ENCODE assay signal across 8 cellular contexts in the genomic region with DNA sequence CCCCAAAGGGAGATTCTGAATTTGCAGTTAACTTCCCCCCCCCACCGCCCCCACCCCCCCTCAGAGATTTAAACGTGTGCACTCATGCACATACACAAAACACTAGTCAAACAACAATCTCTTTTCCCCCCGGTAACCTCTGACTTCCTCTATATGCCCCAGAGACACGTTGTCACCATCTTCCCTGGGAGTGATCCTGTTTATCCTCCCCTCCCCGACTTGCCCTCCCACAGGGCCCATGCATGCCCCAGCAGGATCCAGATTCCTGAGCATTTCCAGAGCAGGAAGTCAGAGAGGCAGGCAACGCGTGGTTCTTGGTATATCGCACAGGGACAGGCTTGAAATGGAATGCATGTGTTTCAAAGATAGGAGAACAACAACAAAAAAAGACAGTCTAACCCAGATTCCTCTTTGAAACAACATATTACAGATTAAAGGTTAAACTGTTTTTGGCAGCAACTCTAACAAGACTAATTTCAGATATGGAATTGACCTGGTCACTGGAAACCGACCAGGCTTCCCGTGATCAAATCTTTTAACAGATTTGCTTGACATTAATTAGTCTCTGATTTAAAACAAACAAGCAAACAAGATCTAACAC. TPM values are rescaled to one million over a fixed set of nuclear protein-coding genes. Genes with fewer than 3 reads are reported as not detected.
DNase-seq lines count a peak whose midpoint lies in the region; ATAC-seq, FAIRE-seq and TF ChIP-seq lines count a peak whose summit lies in the region.

No MANE protein-coding gene starts in this region.

- H3K4me3 ChIP-seq in gastroesophageal sphincter: peak overlapping the region; percentile 83 to 100
- peak overlapping the region in 2 of 4 donors; percentile 91 to 99 for H3K4me3 ChIP-seq in pancreas

- POLR2A ChIA-PET in activated CD8-positive, alpha-beta T cell treated with anti-CD3 and anti-CD28 coated beads for 36 hours (lab: Charles Lee): no interaction called here

- WGBS in gastroesophageal sphincter (ENCODE audit: low coverage in 1 of 2), 2 donors: 0% methylated on average over 5 to 9 of the region's 10 CpGs
- 5 to 9% methylated on average over 10 of the region's 10 CpGs for WGBS in pancreas, 2 donors

- no peaks in the 10 kb centered on the region for H3K36me3 Mint-ChIP-seq in activated CD8-positive, alpha-beta T cell treated with anti-CD3 and anti-CD28 coated beads for 36 hours (ENCODE audit: low read depth)

- no peak for TF ChIP-seq EP300 in gastroesophageal sphincter (IDR thresholded peaks at IDR 0.05)

- H3K36me3 ChIP-seq in gastroesophageal sphincter (no peaks in the 10 kb centered on the region), pancreas (no peaks in the 10 kb centered on the region)

- TF ChIP-seq POLR2A in gastroesophageal sphincter (IDR thresholded peaks at IDR 0.05) (no peak), GM18505 (IDR thresholded peaks at IDR 0.05; ENCODE audit: borderline replicate concordance, extremely low read depth, insufficient read depth, insufficient read length) (no peak)

- H3K4me1 Mint-ChIP-seq in activated CD8-positive, alpha-beta T cell treated with anti-CD3 and anti-CD28 coated beads for 36 hours (ENCODE audit: low read depth): peaks cover 48% of the 10 kb centered on the region

- ATAC-seq in activated CD8-positive, alpha-beta T cell treated with anti-CD3 and anti-CD28 coated beads for 36 hours: no peak
- ATAC-seq in gastroesophageal sphincter (peak; percentile 17), pancreas (peak in 2 of 4 donors; percentile 4 to 14), HG03521 (IDR thresholded peaks at IDR 0.05; ENCODE audit: unreplicated experiment) (no peak), GM18505 (IDR thresholded peaks at IDR 0.05; ENCODE audit: unreplicated experiment) (no peak)

- H3K9me3 ChIP-seq in gastroesophageal sphincter (no peaks in the 10 kb centered on the region), pancreas (no peaks in the 10 kb centered on the region)

- TF ChIP-seq CTCF in activated CD8-positive, alpha-beta T cell treated with anti-CD3 and anti-CD28 coated beads for 36 hours (IDR thresholded peaks at IDR 0.05): no peak
- no peak for TF ChIP-seq CTCF in gastroesophageal sphincter (IDR thresholded peaks at IDR 0.05)
- TF ChIP-seq CTCF in pancreas (IDR thresholded peaks at IDR 0.05): no peak

- no peaks in the 10 kb centered on the region for H3K27me3 Mint-ChIP-seq in activated CD8-positive, alpha-beta T cell treated with anti-CD3 and anti-CD28 coated beads for 36 hours

- H3K4me1 ChIP-seq in gastroesophageal sphincter: peaks cover 0 to 61% (median 32%) of the 10 kb centered on the region in 3 donors
- H3K4me1 ChIP-seq in pancreas: peaks cover 5 to 14% (median 6%) of the 10 kb centered on the region in 3 donors

- intact Hi-C loops in activated CD8-positive, alpha-beta T cell treated with anti-CD3 and anti-CD28 coated beads for 36 hours (cut with micrococcal nuclease): no loop called here
- intact Hi-C loops in pancreas (cut with DNase I): loop anchor here in 1 of 3 donors (10.0 kb wide), 1 partner anchor 132 kb away; no protein-coding TSS in a partner anchor

- DNase-seq in CMK (ENCODE audit: low read depth): peak; percentile 54
- DNase-seq in HTR-8/SVneo (ENCODE audit: insufficient read length, low spot score): peak; percentile 94
- DNase-seq in activated CD8-positive, alpha-beta T cell treated with anti-CD3 and anti-CD28 coated beads for 36 hours: no peak
- peak in 1 of 6 donors; percentile 21 for DNase-seq in pancreas
- no peak for DNase-seq in stimulated activated naive CD4-positive, alpha-beta T cell treated with Interleukin-2 at 50 U/mL for 16 hours (lab: John Stamatoyannopoulos, UW)

- CTCF ChIA-PET in activated CD8-positive, alpha-beta T cell treated with anti-CD3 and anti-CD28 coated beads for 36 hours (lab: Charles Lee): interaction anchor here (1.8 to 2.0 kb wide), 2 partner anchors 8 to 257 kb away, joined by 6 to 9 read pairs; no protein-coding TSS in a partner anchor

- H3K27ac Mint-ChIP-seq in activated CD8-positive, alpha-beta T cell treated with anti-CD3 and anti-CD28 coated beads for 36 hours: peak overlapping the region; percentile 43

- H3K9me3 Mint-ChIP-seq in activated CD8-positive, alpha-beta T cell treated with anti-CD3 and anti-CD28 coated beads for 36 hours: no peaks in the 10 kb centered on the region

- FAIRE-seq in HTR-8/SVneo (lab: Jason Lieb, UNC) (peak; percentile 87), pancreas (lab: Jason Lieb, UNC) (no peak)

- H3K27me3 ChIP-seq in gastroesophageal sphincter (no peaks in the 10 kb centered on the region), pancreas (no peaks in the 10 kb centered on the region)

- peak overlapping the region; percentile 78 for H3K4me3 Mint-ChIP-seq in activated CD8-positive, alpha-beta T cell treated with anti-CD3 and anti-CD28 coated beads for 36 hours

- H3K27ac ChIP-seq in gastroesophageal sphincter (peak overlapping the region; percentile 79 to 98 (median 95)), pancreas (peak overlapping the region in 3 of 4 donors; percentile 96 to 98 (median 98))

RNA-seq across cellular contexts. Expression of gene BLCAP, which starts 1.3 kb away (rescaled TPM):
- total RNA-seq in activated CD8-positive, alpha-beta T cell treated with anti-CD3 and anti-CD28 coated beads for 36 hours: 10 to 100 TPM; 27.6 to 27.9 TPM
- 10 to 100 TPM; 37.7 to 65.5 (median 55.6) TPM for total RNA-seq in gastroesophageal sphincter
- total RNA-seq in pancreas: 10 to 100 TPM; 14.6 to 27.9 (median 16.9) TPM
- 10 to 100 TPM; 21.1 to 35.3 TPM for polyA plus RNA-seq in pancreas

RNA-seq across cellular contexts. Expression of gene NNAT, which starts 5.3 kb away (rescaled TPM):
- under 1 TPM in 1 of 2 experiments, not detected in 1; 0.47 TPM for total RNA-seq in activated CD8-positive, alpha-beta T cell treated with anti-CD3 and anti-CD28 coated beads for 36 hours
- total RNA-seq in gastroesophageal sphincter: 1 to 10 TPM; 3.3 to 8.8 (median 7.7) TPM
- total RNA-seq in pancreas: 1 to 10 TPM in 1 of 6 donors, under 1 TPM in 1, not detected in 4; 0.31 to 1.0 TPM
- under 1 TPM; 0.34 to 0.92 TPM for polyA plus RNA-seq in pancreas

Comparison
In these comparisons a context has a peak if more than half of its experiments do, and no peak if none do; other contexts are left out.
1. DNase-seq: peak in CMK (single experiment) and HTR-8/SVneo (single experiment); none in activated CD8-positive, alpha-beta T cell treated with anti-CD3 and anti-CD28 coated beads for 36 hours (single experiment) and stimulated activated naive CD4-positive, alpha-beta T cell treated with Interleukin-2 at 50 U/mL for 16 hours (single experiment).